ENCODE assay signal across 8 cellular contexts in genomic region chr11:130448416-130449068, GRCh38. TPM values are rescaled to one million over a fixed set of nuclear protein-coding genes. Genes with fewer than 3 reads are reported as not detected.
DNase-seq lines count a peak whose midpoint lies in the region; ATAC-seq, FAIRE-seq and TF ChIP-seq lines count a peak whose summit lies in the region.

Gene ADAMTS15, plus strand, starts transcription at chr11:130448645. Its CDS starts 329 bp downstream, at chr11:130448974.

- peak; percentile 77 for DNase-seq in DMS153 treated with DMSO at 0.1 percent for 48 hours (lab: John Stamatoyannopoulos, UW; ENCODE audit: unreplicated experiment)
- peak; percentile 75 for DNase-seq in HTR-8/SVneo (ENCODE audit: insufficient read length, low spot score)
- peak; percentile 82 to 86 for DNase-seq in SHP77 (lab: John Stamatoyannopoulos, UW)
- peak; percentile 93 for DNase-seq in dedifferentiated amniotic fluid mesenchymal stem cell (ENCODE audit: extremely low spot score)
- DNase-seq in left lung, result peak; percentile 89 to 92
- peak; percentile 68 for DNase-seq in stimulated activated CD8-positive, alpha-beta memory T cell treated with anti-CD3 and anti-CD28 coated beads, Interleukin-4, amount 100 ng/mL, for 48 hours

- peak within 1 kb of the TSS; percentile 45 to 80 for H3K4me3 ChIP-seq in left lung

- no peak for TF ChIP-seq CTCF in left lung (IDR thresholded peaks at IDR 0.05)

- no peaks in the 10 kb centered on the region for H3K36me3 ChIP-seq in left lung

- peaks cover 15 to 54% of the 10 kb centered on the region in 2 donors for H3K27me3 ChIP-seq in left lung

- peak; percentile 95 for ATAC-seq in left lung
- ATAC-seq in GM18868 (IDR thresholded peaks at IDR 0.05; ENCODE audit: unreplicated experiment), result no peak
- ATAC-seq in HG03378 (IDR thresholded peaks at IDR 0.05; ENCODE audit: unreplicated experiment), result no peak

- intact Hi-C loops in left lung (cut with DNase I), result no loop called here

- no peak for FAIRE-seq in HTR-8/SVneo (lab: Jason Lieb, UNC)

- peaks cover 0 to 9% of the 10 kb centered on the region in 2 donors for H3K4me1 ChIP-seq in left lung

- H3K9me3 ChIP-seq in left lung, result no peaks in the 10 kb centered on the region

- peak within 1 kb of the TSS; percentile 11 to 19 for H3K27ac ChIP-seq in left lung

RNA-seq across cellular contexts. Expression of gene ADAMTS15, which starts in this region (rescaled TPM):
- total RNA-seq in left lung, result 10 to 100 TPM; 11.8 to 13.5 TPM
